Comparison of ENCODE assay signal across 2 cellular contexts in the genomic region with DNA sequence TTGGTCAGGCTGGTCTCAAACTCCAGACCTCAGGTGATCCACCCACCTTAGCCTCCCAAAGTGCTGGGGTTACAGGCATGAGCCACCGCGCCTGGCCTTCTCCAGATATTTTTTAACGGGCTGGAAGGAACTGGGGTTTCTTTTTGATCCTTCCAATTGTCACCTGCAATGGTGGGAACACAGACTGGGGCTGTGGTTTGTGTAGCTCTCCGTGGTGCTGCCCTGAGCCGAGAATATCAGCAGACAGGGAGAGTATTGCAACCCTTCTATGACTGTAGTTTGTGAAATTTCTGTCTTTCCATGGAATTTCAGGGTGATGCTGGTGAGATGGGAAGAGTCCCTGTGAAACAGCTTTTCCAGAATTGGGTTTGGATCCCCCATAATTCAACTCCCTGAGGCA.
TF ChIP-seq lines count a peak whose summit lies in the region.

No MANE protein-coding gene starts in this region.

TF ChIP-seq in A549, 52 proteins besides CTCF, POLR2A, EP300 and RAD21:
- TF ChIP-seq, protein P1, sequence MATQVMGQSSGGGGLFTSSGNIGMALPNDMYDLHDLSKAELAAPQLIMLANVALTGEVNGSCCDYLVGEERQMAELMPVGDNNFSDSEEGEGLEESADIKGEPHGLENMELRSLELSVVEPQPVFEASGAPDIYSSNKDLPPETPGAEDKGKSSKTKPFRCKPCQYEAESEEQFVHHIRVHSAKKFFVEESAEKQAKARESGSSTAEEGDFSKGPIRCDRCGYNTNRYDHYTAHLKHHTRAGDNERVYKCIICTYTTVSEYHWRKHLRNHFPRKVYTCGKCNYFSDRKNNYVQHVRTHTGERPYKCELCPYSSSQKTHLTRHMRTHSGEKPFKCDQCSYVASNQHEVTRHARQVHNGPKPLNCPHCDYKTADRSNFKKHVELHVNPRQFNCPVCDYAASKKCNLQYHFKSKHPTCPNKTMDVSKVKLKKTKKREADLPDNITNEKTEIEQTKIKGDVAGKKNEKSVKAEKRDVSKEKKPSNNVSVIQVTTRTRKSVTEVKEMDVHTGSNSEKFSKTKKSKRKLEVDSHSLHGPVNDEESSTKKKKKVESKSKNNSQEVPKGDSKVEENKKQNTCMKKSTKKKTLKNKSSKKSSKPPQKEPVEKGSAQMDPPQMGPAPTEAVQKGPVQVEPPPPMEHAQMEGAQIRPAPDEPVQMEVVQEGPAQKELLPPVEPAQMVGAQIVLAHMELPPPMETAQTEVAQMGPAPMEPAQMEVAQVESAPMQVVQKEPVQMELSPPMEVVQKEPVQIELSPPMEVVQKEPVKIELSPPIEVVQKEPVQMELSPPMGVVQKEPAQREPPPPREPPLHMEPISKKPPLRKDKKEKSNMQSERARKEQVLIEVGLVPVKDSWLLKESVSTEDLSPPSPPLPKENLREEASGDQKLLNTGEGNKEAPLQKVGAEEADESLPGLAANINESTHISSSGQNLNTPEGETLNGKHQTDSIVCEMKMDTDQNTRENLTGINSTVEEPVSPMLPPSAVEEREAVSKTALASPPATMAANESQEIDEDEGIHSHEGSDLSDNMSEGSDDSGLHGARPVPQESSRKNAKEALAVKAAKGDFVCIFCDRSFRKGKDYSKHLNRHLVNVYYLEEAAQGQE (IDR thresholded peaks at IDR 0.05) = peak; percentile 82
- TF ChIP-seq CEBPB (IDR thresholded peaks at IDR 0.05) = no peak

TF ChIP-seq in GM23338, 12 proteins besides CTCF, POLR2A, EP300 and RAD21:
- TF ChIP-seq CREB1 (CRISPR knock-in tag; IDR thresholded peaks at IDR 0.05; ENCODE audit: low read depth) = no peak
- TF ChIP-seq JUNB (IDR thresholded peaks at IDR 0.05; ENCODE audit: unreplicated experiment) = no peak
- TF ChIP-seq STAT1 (IDR thresholded peaks at IDR 0.05; ENCODE audit: unreplicated experiment) = no peak
- TF ChIP-seq EZH2 (IDR thresholded peaks at IDR 0.05; ENCODE audit: low read depth, unreplicated experiment) = no peak
- TF ChIP-seq, protein P1 (IDR thresholded peaks at IDR 0.05; ENCODE audit: unreplicated experiment) = peak; percentile 78
- TF ChIP-seq NANOG (IDR thresholded peaks at IDR 0.05; ENCODE audit: borderline replicate concordance) = no peak
